ENCODE assay signal across 27 cellular contexts in genomic region chr21:20302084-20302483, GRCh38.
"Had no signal": no experiment of that assay in that cellular context is flagged by ENCODE, and none has a peak within 500 bp of the region (broad histone marks: within the 10 kb centered on the region; RNA-seq: fewer than 3 reads in every experiment).

No MANE protein-coding gene starts in this region.

- H3K4me3 ChIP-seq: stomach, suprapubic skin, testis, thoracic aorta, thyroid gland, tibial artery, tibial nerve, transverse colon, upper lobe of left lung, upper lobe of right lung, uterus, vagina had no signal

- H3K36me3 ChIP-seq: stomach, suprapubic skin, thoracic aorta, thyroid gland, tibial artery, tibial nerve, transverse colon, upper lobe of left lung, upper lobe of right lung, uterus, vagina had no signal

- H3K4me1 ChIP-seq: stomach, suprapubic skin, testis, thyroid gland, tibial artery, tibial nerve, transverse colon, upper lobe of left lung, upper lobe of right lung, uterus, vagina had no signal

- H3K27ac ChIP-seq: stomach, suprapubic skin, testis, thoracic aorta, thyroid gland, tibial artery, tibial nerve, transverse colon, upper lobe of left lung, upper lobe of right lung, uterus, vagina had no signal

- H3K27me3 ChIP-seq: stomach, suprapubic skin, testis, thyroid gland, tibial artery, tibial nerve, transverse colon, upper lobe of left lung, upper lobe of right lung, uterus, vagina had no signal

- FAIRE-seq: urothelium cell line had no signal

- H3K9me3 ChIP-seq: stomach, suprapubic skin, testis, thoracic aorta, thyroid gland, tibial artery, tibial nerve, transverse colon, upper lobe of left lung, upper lobe of right lung, uterus, vagina had no signal

- DNase-seq: stimulated activated CD4-positive, alpha-beta T cell treated with anti-CD3 and anti-CD28 coated beads, Interleukin-2, amount 100 ng/mL, for 48 hours; stimulated activated CD4-positive, alpha-beta T cell treated with anti-CD3 and anti-CD28 coated beads, Interleukin-4, amount 100 ng/mL, for 1 hour; stimulated activated CD4-positive, alpha-beta T cell treated with anti-CD3 and anti-CD28 coated beads, Interleukin-4, amount 100 ng/mL, for 24 hours; stimulated activated CD4-positive, alpha-beta T cell treated with anti-CD3 and anti-CD28 coated beads, Interleukin-4, amount 100 ng/mL, for 4 hours; stimulated activated CD8-positive, alpha-beta memory T cell treated with anti-CD3 and anti-CD28 coated beads, Interleukin-4, amount 100 ng/mL, for 48 hours; stimulated activated naive B cell treated with anti-CD40 and anti-IgM and Interleukin-4, amounts not matched to agents 10 μg/mL and 1 μg/mL and 100 μg/mL, for 72 hours; stimulated activated naive CD4-positive, alpha-beta T cell; stimulated activated naive CD4-positive, alpha-beta T cell treated with Interleukin-2 at 50 U/mL for 16 hours; stimulated activated naive CD8-positive, alpha-beta T cell treated with anti-CD3 and anti-CD28 coated beads, Interleukin-15, amount 100 ng/mL, for 72 hours; stimulated activated naive CD8-positive, alpha-beta T cell treated with anti-CD3 and anti-CD28 coated beads, Interleukin-15, Interleukin-2, amounts not matched to agents 100 U/mL and 50 U/mL, for 24 hours; stomach; substantia nigra; testis; thyroid gland; tibial artery; transverse colon; trophoblast cell; upper lobe of left lung; upper lobe of right lung; uterus had no signal

- ATAC-seq: stimulated activated effector memory CD8-positive, alpha-beta T cell treated with anti-CD3 and anti-CD28 coated beads, Interleukin-12 subunit alpha, Interleukin-12 subunit beta, amount 100 ng/mL, for 72 hours; stimulated activated memory B cell treated with anti-CD40 and anti-IgM and Interleukin-4, amounts not matched to agents 10 μg/mL and 1 μg/mL and 100 μg/mL, for 72 hours; stimulated activated naive B cell treated with anti-CD40 and anti-IgM and Interleukin-4, amounts not matched to agents 10 μg/mL and 1 μg/mL and 100 μg/mL, for 72 hours; stimulated activated naive CD8-positive, alpha-beta T cell treated with anti-CD3 and anti-CD28 coated beads, Interleukin-15, amount 100 ng/mL, for 72 hours; stimulated activated naive CD8-positive, alpha-beta T cell treated with anti-CD3 and anti-CD28 coated beads, Interleukin-15, Interleukin-2, amounts not matched to agents 100 U/mL and 50 U/mL, for 24 hours; upper lobe of right lung had no signal
